In genomic region chr1:199639453-199639852, GRCh38 we compare ENCODE assay signal across 29 cellular contexts.
"Had no signal": no experiment of that assay in that cellular context is flagged by ENCODE, and none has a peak within 500 bp of the region (broad histone marks: within the 10 kb centered on the region; RNA-seq: fewer than 3 reads in every experiment).

No MANE protein-coding gene starts in this region.

- FAIRE-seq: bronchial epithelial cell had no signal

- H3K36me3 ChIP-seq: SJCRH30, WERI-Rb-1 had no signal

- ATAC-seq: activated CD8-positive, alpha-beta memory T cell treated with anti-CD3 and anti-CD28 coated beads, Interleukin-2, amount 10 ng/mL, durations not matched to agents 7 days and 5 days; activated naive CD8-positive, alpha-beta T cell treated with anti-CD3 and anti-CD28 coated beads, Interleukin-2, amount 50 U/mL, for 24 hours; Panc1 had no signal

- H3K27me3 ChIP-seq: SJCRH30 had no signal

- H3K27ac ChIP-seq: SJCRH30, SK-N-MC, WERI-Rb-1 had no signal

- H3K4me3 ChIP-seq: SJCRH30, SK-N-MC had no signal

- H3K9me3 ChIP-seq: SJCRH30 had no signal

- DNase-seq: activated CD4-positive, alpha-beta memory T cell treated with anti-CD3 and anti-CD28 coated beads, Interleukin-2, amount 10 ng/mL, durations not matched to agents 7 days and 5 days; activated CD4-positive, alpha-beta T cell treated with anti-CD3 and anti-CD28 coated beads for 1 hour; activated CD4-positive, alpha-beta T cell treated with anti-CD3 and anti-CD28 coated beads for 48 hours; activated CD4-positive, CD25-positive, alpha-beta regulatory T cell; activated CD8-positive, alpha-beta memory T cell treated with anti-CD3 and anti-CD28 coated beads for 24 hours; activated CD8-positive, alpha-beta memory T cell treated with anti-CD3 and anti-CD28 coated beads, Interleukin-2, amount 10 ng/mL, durations not matched to agents 7 days and 5 days; activated CD8-positive, alpha-beta memory T cell treated with anti-CD3 and anti-CD28 coated beads, Interleukin-2, amount 50 U/mL, for 48 hours; activated effector memory CD4-positive, alpha-beta T cell treated with Interleukin-2 at 50 U/mL for 16 hours; activated naive CD4-positive, alpha-beta T cell treated with anti-CD3 and anti-CD28 coated beads, Interleukin-2, amount 10 ng/mL, durations not matched to agents 7 days and 5 days; activated naive CD8-positive, alpha-beta T cell treated with anti-CD3 and anti-CD28 coated beads, Interleukin-2, amount 50 U/mL, for 24 hours; activated T-cell treated with anti-CD3 and anti-CD28 coated beads, Interleukin-2, amount 50 U/mL, for 48 hours; anterior cingulate cortex; caudate nucleus; cerebellar nuclear complex; NCI-H1092 treated with DMSO at 0.1 percent for 48 hours; NCI-H1436; NCI-H1694; NCI-H1930; NCI-H2081 treated with DMSO at 0.1 percent for 48 hours; NCI-H2171; NCI-H524; NCI-H774; SHP77; SJCRH30; T1000; WERI-Rb-1 had no signal

- H3K4me1 ChIP-seq: SJCRH30 had no signal
